ENCODE assay signal across 15 cellular contexts in the genomic region with DNA sequence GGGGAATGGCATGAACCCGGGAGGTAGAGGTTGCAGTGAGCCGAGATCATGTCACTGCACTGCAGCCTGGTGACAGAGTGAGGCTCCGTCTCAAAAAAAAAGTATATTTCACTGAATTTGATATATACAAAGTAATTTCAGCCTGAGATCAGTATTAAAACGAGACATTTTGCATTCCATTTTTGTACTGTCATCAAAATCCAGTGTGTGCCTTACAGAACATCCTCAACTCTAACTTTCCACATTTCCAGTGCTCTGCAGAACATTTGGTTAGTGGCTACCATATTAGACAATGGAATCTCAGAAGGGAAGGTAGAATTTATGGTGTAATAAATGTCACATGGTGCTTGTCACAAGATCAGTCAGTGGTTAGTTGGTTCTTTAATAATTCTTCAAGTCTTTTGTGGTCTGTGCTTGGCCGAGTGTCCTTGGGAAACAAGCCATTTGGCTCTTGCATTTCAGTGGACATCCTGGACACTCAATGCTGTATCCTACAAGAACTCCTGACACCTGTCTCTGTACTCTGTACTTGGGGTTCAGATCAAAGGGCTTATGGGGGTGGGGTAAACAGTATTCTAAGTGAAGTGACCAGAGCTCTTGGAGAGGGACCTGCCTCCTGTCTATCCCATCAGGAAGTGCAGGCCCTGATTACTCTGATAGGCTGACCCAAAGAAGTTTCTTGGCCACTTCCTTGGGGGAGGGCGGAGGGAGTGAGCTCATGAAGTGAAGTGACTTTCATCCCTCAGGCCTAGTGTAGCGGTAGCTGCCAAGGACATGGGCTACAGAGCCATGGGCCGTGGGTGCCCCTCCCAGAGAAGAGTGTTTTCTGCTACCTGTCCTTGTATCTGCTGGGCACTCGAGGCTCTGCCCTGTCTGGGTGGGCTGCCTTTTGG. TPM values are rescaled to one million over a fixed set of nuclear protein-coding genes. Genes with fewer than 3 reads are reported as not detected.
DNase-seq lines count a peak whose midpoint lies in the region; ATAC-seq and TF ChIP-seq lines count a peak whose summit lies in the region.
"Had no signal": no experiment of that assay in that cellular context is flagged by ENCODE, and none has a peak within 500 bp of the region (broad histone marks: within the 10 kb centered on the region; RNA-seq: fewer than 3 reads in every experiment).

No MANE protein-coding gene starts in this region.

- H3F3A ChIP-seq in smooth muscle cell (ENCODE audit: low read depth), result no peaks in the 10 kb centered on the region

- H2BK5ac ChIP-seq in trophoblast cell (ENCODE audit: low read depth, low read length, poor library complexity), result no peak overlapping the region

- H3K4me2 ChIP-seq in trophoblast cell (ENCODE audit: low read length) (no peak overlapping the region), smooth muscle cell (no peak overlapping the region)

- H3K9me3 ChIP-seq in trophoblast cell (ENCODE audit: insufficient read depth, low read depth, low read length) (no peaks in the 10 kb centered on the region), smooth muscle cell (replicated peaks; ENCODE audit: low read depth) (no peaks in the 10 kb centered on the region)
- H3K9me3 ChIP-seq: esophagus squamous epithelium had no signal

- peaks cover 13% of the 10 kb centered on the region for H3K79me1 ChIP-seq in trophoblast cell (ENCODE audit: low read length)

- H3K27me3 ChIP-seq in trophoblast cell (ENCODE audit: insufficient read depth, low read length) (no peaks in the 10 kb centered on the region), smooth muscle cell (ENCODE audit: low read depth) (no peaks in the 10 kb centered on the region)
- H3K27me3 ChIP-seq: esophagus squamous epithelium had no signal

- DNase-seq in GM13977 (ENCODE audit: low spot score) (peak; percentile 16), SK-MEL-5 (ENCODE audit: low read depth, low spot score) (peak; percentile 72), fibroblast of mammary gland (ENCODE audit: low read depth) (peak; percentile 10), trophoblast cell (no peak), NCI-H345 (lab: John Stamatoyannopoulos, UW) (no peak), smooth muscle cell (lab: John Stamatoyannopoulos, UW; ENCODE audit: unreplicated experiment) (no peak), DMS79 (lab: John Stamatoyannopoulos, UW) (no peak)
- DNase-seq: activated CD8-positive, alpha-beta T cell treated with anti-CD3 and anti-CD28 coated beads, Interleukin-2, amount 10 ng/mL, durations not matched to agents 7 days and 5 days; anterior cingulate cortex; esophagus squamous epithelium; GOT3; NCI-H2107; NCI-H82 had no signal

- in situ Hi-C loops in GM13977 (cut with MboI; ENCODE audit: low pct_unique_long_range_greater_than_20kb, low sequenced_read_pairs, unreplicated experiment), result no loop called here
- in situ Hi-C loops in SK-MEL-5 (cut with HindIII; ENCODE audit: low pct_unique_long_range_greater_than_20kb, low sequenced_read_pairs), result no loop called here

- H2AK5ac ChIP-seq in trophoblast cell (ENCODE audit: low read length), result no peak overlapping the region

- no peak overlapping the region for H3K9ac ChIP-seq in trophoblast cell (ENCODE audit: low read length)
- H3K9ac ChIP-seq in smooth muscle cell (ENCODE audit: low read depth), result no peak overlapping the region

- H3K18ac ChIP-seq in trophoblast cell (ENCODE audit: low read length), result peak overlapping the region; percentile 15

- H3K4me3 ChIP-seq in fibroblast of mammary gland (ENCODE audit: control insufficient read depth, low read depth, low read length) (no peak overlapping the region), trophoblast cell (ENCODE audit: low read depth, low read length) (no peak overlapping the region), smooth muscle cell (no peak overlapping the region)
- H3K4me3 ChIP-seq: coronary artery, esophagus squamous epithelium had no signal

- H3K14ac ChIP-seq in trophoblast cell (ENCODE audit: low read length), result no peak overlapping the region

- H4K91ac ChIP-seq in trophoblast cell (ENCODE audit: low read depth, low read length), result no peak overlapping the region

- H3K79me2 ChIP-seq in trophoblast cell (ENCODE audit: control insufficient read depth, insufficient read depth, low read length, poor library complexity), result peaks cover 30% of the 10 kb centered on the region
- peaks cover 71% of the 10 kb centered on the region for H3K79me2 ChIP-seq in smooth muscle cell (ENCODE audit: low read depth)

- H2BK120ac ChIP-seq in trophoblast cell (ENCODE audit: insufficient read depth, low read length, poor library complexity), result no peak overlapping the region

- H4K12ac ChIP-seq in trophoblast cell (ENCODE audit: low read depth, low read length), result no peak overlapping the region

- no peak overlapping the region for H3K23ac ChIP-seq in trophoblast cell (ENCODE audit: low read length)

- H3K4ac ChIP-seq in trophoblast cell (ENCODE audit: low read depth, low read length), result peak overlapping the region; percentile 92

- H2AFZ ChIP-seq in trophoblast cell (ENCODE audit: insufficient read depth, low read length, poor library complexity) (no peak overlapping the region), smooth muscle cell (ENCODE audit: low read depth) (no peak overlapping the region)

- ATAC-seq in GM18517 (IDR thresholded peaks at IDR 0.05; ENCODE audit: unreplicated experiment), result no peak
- ATAC-seq: activated CD8-positive, alpha-beta T cell treated with anti-CD3 and anti-CD28 coated beads, Interleukin-2, amount 10 ng/mL, durations not matched to agents 7 days and 5 days had no signal

- WGBS in trophoblast cell (ENCODE audit: extremely low coverage, insufficient coverage, insufficient read length), result no CpG with 5 or more reads among the region's 9 CpGs
- 94% methylated on average over 9 of the region's 9 CpGs for WGBS in smooth muscle cell (ENCODE audit: low lambda C conversion rate)

- no peaks in the 10 kb centered on the region for H3K36me3 ChIP-seq in trophoblast cell (ENCODE audit: control insufficient read depth in 1 of 2, insufficient read depth in 2 of 2, low read length in 2 of 2)
- no peaks in the 10 kb centered on the region for H3K36me3 ChIP-seq in smooth muscle cell (ENCODE audit: low read depth)
- H3K36me3 ChIP-seq: esophagus squamous epithelium had no signal

- H4K8ac ChIP-seq in trophoblast cell (ENCODE audit: low read depth, low read length), result no peak overlapping the region

- peaks cover 73% of the 10 kb centered on the region for H4K20me1 ChIP-seq in smooth muscle cell (ENCODE audit: low read depth)

- H2BK12ac ChIP-seq in trophoblast cell (ENCODE audit: low read length), result no peak overlapping the region

- H3K27ac ChIP-seq in trophoblast cell (ENCODE audit: low read depth, low read length) (no peak overlapping the region), smooth muscle cell (ENCODE audit: low read depth) (no peak overlapping the region)
- H3K27ac ChIP-seq: coronary artery, esophagus squamous epithelium had no signal

- TF ChIP-seq CTCF in GM13977 (IDR thresholded peaks at IDR 0.05; ENCODE audit: extremely low read depth, insufficient read depth, missing control alignments), result no peak
- no peak for TF ChIP-seq CTCF in fibroblast of mammary gland (conservative IDR thresholded peaks at IDR 0.05; ENCODE audit: control insufficient read depth, insufficient read depth, low read depth, low read length)
- no peak for TF ChIP-seq CTCF in smooth muscle cell (IDR thresholded peaks at IDR 0.05; ENCODE audit: borderline replicate concordance, insufficient read depth, poor library complexity, severe bottlenecking)

- peaks cover 10 to 12% of the 10 kb centered on the region in 2 experiments for H3K4me1 ChIP-seq in trophoblast cell (ENCODE audit: control insufficient read depth in 1 of 2, insufficient read depth in 2 of 2, low read length in 2 of 2)
- H3K4me1 ChIP-seq in smooth muscle cell (ENCODE audit: low read depth), result peaks cover 9% of the 10 kb centered on the region

RNA-seq across cellular contexts. Expression of a gene that starts 3.7 kb away (rescaled TPM):
- 7.6 and 8.3 TPM in 2 replicates for total RNA-seq in SK-MEL-5 (2014; rRNA removed; shearing (Covaris generic))
- 4.5 and 5.1 TPM in 2 replicates for polyA plus RNA-seq in SK-MEL-5 (2015; cell fraction: cytosol; rRNA removed)
- polyA plus RNA-seq in SK-MEL-5 (2015; cell fraction: nucleus; rRNA removed), result 4.5 and 6.2 TPM in 2 replicates
- polyA plus RNA-seq in trophoblast cell (2013), result 10.4 and 12.1 TPM in 2 replicates
- total RNA-seq in smooth muscle cell, result 8.6 and 10.0 TPM in 2 replicates
- 2.1 and 7.5 TPM in 2 replicates for polyA plus RNA-seq in smooth muscle cell

RNA-seq across cellular contexts. Expression of a gene that starts 38.8 kb away (rescaled TPM):
- total RNA-seq in SK-MEL-5 (2014; rRNA removed; shearing (Covaris generic)), result 4.8 and 6.1 TPM in 2 replicates
- 3.7 and 5.6 TPM in 2 replicates for polyA plus RNA-seq in SK-MEL-5 (2015; cell fraction: cytosol; rRNA removed)
- 31.9 and 67.9 TPM in 2 replicates for polyA plus RNA-seq in SK-MEL-5 (2015; cell fraction: nucleus; rRNA removed)
- polyA plus RNA-seq in trophoblast cell (2013), result 4.6 and 4.7 TPM in 2 replicates
- 5.2 and 7.7 TPM in 2 replicates for total RNA-seq in smooth muscle cell
- polyA plus RNA-seq in smooth muscle cell, result 3.9 and 9.4 TPM in 2 replicates

Comparison
In these comparisons a context has a peak if more than half of its experiments do, and no peak if none do; other contexts are left out.
1. DNase-seq: peak in GM13977 (single experiment), SK-MEL-5 (single experiment) and fibroblast of mammary gland (single experiment); none in trophoblast cell (0 of 2), NCI-H345 (single experiment), smooth muscle cell (single experiment) and DMS79 (single experiment).